Comparison of ENCODE assay signal across 17 cellular contexts in genomic region chr10:66215005-66215404, GRCh38.
DNase-seq lines count a peak whose midpoint lies in the region; ATAC-seq and TF ChIP-seq lines count a peak whose summit lies in the region.
"Had no signal": no experiment of that assay in that cellular context is flagged by ENCODE, and none has a peak within 500 bp of the region (broad histone marks: within the 10 kb centered on the region; RNA-seq: fewer than 3 reads in every experiment).

No MANE protein-coding gene starts in this region.

- no peaks in the 10 kb centered on the region for H3K4me1 ChIP-seq in right lobe of liver
- H3K4me1 ChIP-seq: spleen, transverse colon had no signal

- H3K9me3 ChIP-seq in right lobe of liver, result no peaks in the 10 kb centered on the region
- H3K9me3 ChIP-seq: spleen, transverse colon had no signal

- in situ Hi-C loops in SK-MEL-5 (cut with HindIII; ENCODE audit: low pct_unique_long_range_greater_than_20kb, low sequenced_read_pairs), result no loop called here

- peak; percentile 8 for DNase-seq in DMS 273 (lab: John Stamatoyannopoulos, UW; ENCODE audit: unreplicated experiment)
- DNase-seq in DMS 273 treated with DMSO at 0.1 percent for 48 hours (lab: John Stamatoyannopoulos, UW), result no peak
- DNase-seq in H7, result peak; percentile 10
- DNase-seq in SK-MEL-5 (ENCODE audit: low read depth, low spot score), result peak; percentile 62
- DNase-seq in right lobe of liver, result no peak
- DNase-seq in NCI-H748 (lab: John Stamatoyannopoulos, UW; ENCODE audit: unreplicated experiment), result no peak
- DNase-seq: activated T-cell treated with anti-CD3 and anti-CD28 coated beads, Interleukin-2, amount 50 U/mL, for 1 hour; amygdala; DMS79 treated with DMSO at 0.1 percent for 48 hours; NCI-H446 treated with DMSO at 0.1 percent for 48 hours; SIG-M5; spleen; transverse colon had no signal

- TF ChIP-seq POLR2A in right lobe of liver (IDR thresholded peaks at IDR 0.05), result no peak

- H3K36me3 ChIP-seq in H7 (replicated peaks; ENCODE audit: control insufficient read depth, insufficient read depth, low read length), result no peaks in the 10 kb centered on the region
- H3K36me3 ChIP-seq in right lobe of liver, result no peaks in the 10 kb centered on the region
- H3K36me3 ChIP-seq: spleen, transverse colon had no signal

- no peak overlapping the region for H3K4me3 ChIP-seq in H7 (ENCODE audit: insufficient read depth, low read depth, low read length)
- H3K4me3 ChIP-seq in right lobe of liver, result no peak overlapping the region
- H3K4me3 ChIP-seq: lung, spleen, transverse colon had no signal

- no peak overlapping the region for H3K27ac ChIP-seq in right lobe of liver
- H3K27ac ChIP-seq: spleen, transverse colon, VCaP had no signal

- H3K27me3 ChIP-seq in H7 (ENCODE audit: control insufficient read depth, insufficient read depth, low read length) (no peaks in the 10 kb centered on the region), right lobe of liver (no peaks in the 10 kb centered on the region)
- H3K27me3 ChIP-seq: spleen, transverse colon had no signal

- TF ChIP-seq CTCF in right lobe of liver (IDR thresholded peaks at IDR 0.05), result peak; percentile 5 to 47 (median 24)

- ATAC-seq in right lobe of liver (peak in 2 of 4 donors; percentile 23 to 42), esophagus mucosa (no peak), GM21447 (IDR thresholded peaks at IDR 0.05; ENCODE audit: unreplicated experiment) (no peak)

- whole genome bisulfite sequencing in right lobe of liver (ENCODE audit: insufficient coverage, low coverage, low lambda C conversion rate, missing lambda C conversion rate), result 43% methylated on average over 3 of the region's 3 CpGs

- intact Hi-C loops in right lobe of liver (cut with DNase I), result no loop called here

Comparison
In these comparisons a context has a peak if more than half of its experiments do, and no peak if none do; other contexts are left out.
1. DNase-seq: peak in DMS 273 (single experiment), H7 (single experiment) and SK-MEL-5 (single experiment); none in DMS 273 treated with DMSO at 0.1 percent for 48 hours (single experiment), right lobe of liver (0 of 3) and NCI-H748 (single experiment).